ENCODE assay signal across 6 cellular contexts in the genomic region with DNA sequence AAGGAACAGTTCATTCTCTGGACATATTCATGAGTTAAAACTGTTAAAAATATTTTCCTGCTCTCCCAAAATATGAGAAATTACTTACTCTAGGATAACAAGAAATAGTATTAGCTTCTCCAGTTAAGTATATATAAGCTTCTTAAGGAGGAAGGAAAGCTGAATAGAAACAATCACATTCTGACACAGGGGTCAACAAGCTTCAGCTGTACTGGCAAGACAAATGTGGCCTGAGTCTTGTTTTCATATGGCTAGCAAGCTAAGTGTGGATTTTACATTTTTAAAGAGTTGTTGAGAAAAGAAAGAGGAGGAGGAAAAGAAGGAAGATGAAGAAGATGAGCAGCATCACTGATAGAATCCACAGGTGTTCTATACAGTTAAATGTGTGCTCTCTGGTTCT.
"Had no signal": no experiment of that assay in that cellular context is flagged by ENCODE, and none has a peak within 500 bp of the region (broad histone marks: within the 10 kb centered on the region; RNA-seq: fewer than 3 reads in every experiment).

No MANE protein-coding gene starts in this region.

- H3K4me2 ChIP-seq: GM23338 had no signal

- H3K27ac Mint-ChIP-seq: GM23338, HFFc6, IgD-negative memory B cell had no signal

- H3K4me3 ChIP-seq: GM23338 had no signal

- H3K36me3 Mint-ChIP-seq: IgD-negative memory B cell had no signal

- DNase-seq: H9, HCEC 1CT, HFFc6 had no signal

- H3K27ac ChIP-seq: HL-60 had no signal

- H3K4me1 Mint-ChIP-seq: IgD-negative memory B cell had no signal

- H3K4me3 Mint-ChIP-seq: GM23338, H9, HFFc6, IgD-negative memory B cell had no signal

- H3K9me3 Mint-ChIP-seq: GM23338, H9, IgD-negative memory B cell had no signal
